ENCODE assay signal across 1 cellular context in the genomic region with DNA sequence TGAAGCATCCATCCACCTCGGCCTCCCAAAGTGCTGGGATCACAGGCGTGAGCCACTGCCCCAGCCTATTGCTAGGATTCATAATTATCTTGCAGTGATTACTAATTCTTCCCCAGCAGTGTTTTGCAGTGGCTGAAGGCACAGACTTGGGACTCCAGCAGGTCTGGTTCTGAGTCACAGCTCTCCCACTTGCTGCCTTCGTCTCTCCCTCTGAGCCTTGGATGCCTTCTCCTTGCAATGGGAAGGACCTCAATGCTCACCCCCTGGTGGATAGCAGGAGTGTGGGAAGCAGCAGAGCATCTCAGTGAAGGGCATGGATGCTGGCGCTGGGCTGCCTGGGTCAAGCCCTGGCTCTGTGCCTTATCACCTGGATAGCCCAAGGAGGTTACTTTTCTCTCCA.
TF ChIP-seq lines count a peak whose summit lies in the region.

No MANE protein-coding gene starts in this region.

TF ChIP-seq in K562, 482 proteins besides CTCF, POLR2A, EP300 and RAD21:
- TF ChIP-seq RBM22 (IDR thresholded peaks at IDR 0.05; ENCODE audit: low read depth, low read length, poor library complexity, severe bottlenecking) (no peak), BCOR (IDR thresholded peaks at IDR 0.05) (no peak), CREBBP (IDR thresholded peaks at IDR 0.05; ENCODE audit: low read depth, low read length) (no peak), ASH1L (IDR thresholded peaks at IDR 0.05; ENCODE audit: borderline replicate concordance, low read depth, partially characterized antibody) (no peak), FOXM1 (IDR thresholded peaks at IDR 0.05; ENCODE audit: low read depth) (no peak), FOXM1 (CRISPR knock-in tag; IDR thresholded peaks at IDR 0.05; ENCODE audit: low read depth) (no peak), GABPB1 (CRISPR knock-in tag; IDR thresholded peaks at IDR 0.05) (no peak), HMG20A (CRISPR knock-in tag; conservative IDR thresholded peaks at IDR 0.05) (no peak), RBM34 (IDR thresholded peaks at IDR 0.05; ENCODE audit: borderline replicate concordance, insufficient read depth, low read length) (no peak), ZNF121 (CRISPR knock-in tag; conservative IDR thresholded peaks at IDR 0.05) (no peak), RB1 (IDR thresholded peaks at IDR 0.05; ENCODE audit: low read depth) (no peak), FOXK1 (CRISPR knock-in tag; IDR thresholded peaks at IDR 0.05; ENCODE audit: borderline replicate concordance) (no peak), DACH1 (IDR thresholded peaks at IDR 0.05; ENCODE audit: partially characterized antibody) (no peak), HDAC3 (IDR thresholded peaks at IDR 0.05; ENCODE audit: borderline replicate concordance, partially characterized antibody) (no peak)
- TF ChIP-seq, protein P1, sequence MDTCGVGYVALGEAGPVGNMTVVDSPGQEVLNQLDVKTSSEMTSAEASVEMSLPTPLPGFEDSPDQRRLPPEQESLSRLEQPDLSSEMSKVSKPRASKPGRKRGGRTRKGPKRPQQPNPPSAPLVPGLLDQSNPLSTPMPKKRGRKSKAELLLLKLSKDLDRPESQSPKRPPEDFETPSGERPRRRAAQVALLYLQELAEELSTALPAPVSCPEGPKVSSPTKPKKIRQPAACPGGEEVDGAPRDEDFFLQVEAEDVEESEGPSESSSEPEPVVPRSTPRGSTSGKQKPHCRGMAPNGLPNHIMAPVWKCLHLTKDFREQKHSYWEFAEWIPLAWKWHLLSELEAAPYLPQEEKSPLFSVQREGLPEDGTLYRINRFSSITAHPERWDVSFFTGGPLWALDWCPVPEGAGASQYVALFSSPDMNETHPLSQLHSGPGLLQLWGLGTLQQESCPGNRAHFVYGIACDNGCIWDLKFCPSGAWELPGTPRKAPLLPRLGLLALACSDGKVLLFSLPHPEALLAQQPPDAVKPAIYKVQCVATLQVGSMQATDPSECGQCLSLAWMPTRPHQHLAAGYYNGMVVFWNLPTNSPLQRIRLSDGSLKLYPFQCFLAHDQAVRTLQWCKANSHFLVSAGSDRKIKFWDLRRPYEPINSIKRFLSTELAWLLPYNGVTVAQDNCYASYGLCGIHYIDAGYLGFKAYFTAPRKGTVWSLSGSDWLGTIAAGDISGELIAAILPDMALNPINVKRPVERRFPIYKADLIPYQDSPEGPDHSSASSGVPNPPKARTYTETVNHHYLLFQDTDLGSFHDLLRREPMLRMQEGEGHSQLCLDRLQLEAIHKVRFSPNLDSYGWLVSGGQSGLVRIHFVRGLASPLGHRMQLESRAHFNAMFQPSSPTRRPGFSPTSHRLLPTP (IDR thresholded peaks at IDR 0.05; ENCODE audit: borderline replicate concordance, extremely low read depth, insufficient read length) = no peak
- TF ChIP-seq, protein P2, sequence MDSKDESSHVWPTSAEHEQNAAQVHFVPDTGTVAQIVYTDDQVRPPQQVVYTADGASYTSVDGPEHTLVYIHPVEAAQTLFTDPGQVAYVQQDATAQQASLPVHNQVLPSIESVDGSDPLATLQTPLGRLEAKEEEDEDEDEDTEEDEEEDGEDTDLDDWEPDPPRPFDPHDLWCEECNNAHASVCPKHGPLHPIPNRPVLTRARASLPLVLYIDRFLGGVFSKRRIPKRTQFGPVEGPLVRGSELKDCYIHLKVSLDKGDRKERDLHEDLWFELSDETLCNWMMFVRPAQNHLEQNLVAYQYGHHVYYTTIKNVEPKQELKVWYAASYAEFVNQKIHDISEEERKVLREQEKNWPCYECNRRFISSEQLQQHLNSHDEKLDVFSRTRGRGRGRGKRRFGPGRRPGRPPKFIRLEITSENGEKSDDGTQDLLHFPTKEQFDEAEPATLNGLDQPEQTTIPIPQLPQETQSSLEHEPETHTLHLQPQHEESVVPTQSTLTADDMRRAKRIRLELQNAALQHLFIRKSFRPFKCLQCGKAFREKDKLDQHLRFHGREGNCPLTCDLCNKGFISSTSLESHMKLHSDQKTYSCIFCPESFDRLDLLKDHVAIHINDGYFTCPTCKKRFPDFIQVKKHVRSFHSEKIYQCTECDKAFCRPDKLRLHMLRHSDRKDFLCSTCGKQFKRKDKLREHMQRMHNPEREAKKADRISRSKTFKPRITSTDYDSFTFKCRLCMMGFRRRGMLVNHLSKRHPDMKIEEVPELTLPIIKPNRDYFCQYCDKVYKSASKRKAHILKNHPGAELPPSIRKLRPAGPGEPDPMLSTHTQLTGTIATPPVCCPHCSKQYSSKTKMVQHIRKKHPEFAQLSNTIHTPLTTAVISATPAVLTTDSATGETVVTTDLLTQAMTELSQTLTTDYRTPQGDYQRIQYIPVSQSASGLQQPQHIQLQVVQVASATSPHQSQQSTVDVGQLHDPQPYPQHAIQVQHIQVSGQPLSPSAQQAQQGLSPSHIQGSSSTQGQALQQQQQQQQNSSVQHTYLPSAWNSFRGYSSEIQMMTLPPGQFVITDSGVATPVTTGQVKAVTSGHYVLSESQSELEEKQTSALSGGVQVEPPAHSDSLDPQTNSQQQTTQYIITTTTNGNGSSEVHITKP (IDR thresholded peaks at IDR 0.05; ENCODE audit: partially characterized antibody) = no peak
- TF ChIP-seq, protein P3, sequence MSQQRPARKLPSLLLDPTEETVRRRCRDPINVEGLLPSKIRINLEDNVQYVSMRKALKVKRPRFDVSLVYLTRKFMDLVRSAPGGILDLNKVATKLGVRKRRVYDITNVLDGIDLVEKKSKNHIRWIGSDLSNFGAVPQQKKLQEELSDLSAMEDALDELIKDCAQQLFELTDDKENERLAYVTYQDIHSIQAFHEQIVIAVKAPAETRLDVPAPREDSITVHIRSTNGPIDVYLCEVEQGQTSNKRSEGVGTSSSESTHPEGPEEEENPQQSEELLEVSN (IDR thresholded peaks at IDR 0.05; ENCODE audit: borderline replicate concordance in 1 of 2, extremely low read depth in 1 of 2, insufficient read depth in 1 of 2, insufficient read length in 1 of 2, low read depth in 1 of 2, low read length in 1 of 2, poor library complexity in 1 of 2, severe bottlenecking in 1 of 2) = no peak
